Comparison of ENCODE assay signal across 36 cellular contexts in genomic region chr9:135580664-135581380, GRCh38. TPM values are rescaled to one million over a fixed set of nuclear protein-coding genes. Genes with fewer than 3 reads are reported as not detected.
"Had no signal": no experiment of that assay in that cellular context is flagged by ENCODE, and none has a peak within 500 bp of the region (broad histone marks: within the 10 kb centered on the region; RNA-seq: fewer than 3 reads in every experiment).

No MANE protein-coding gene starts in this region.

- H3K27ac Mint-ChIP-seq: activated B cell treated with CpG ODN at 0.5 μM for 24 hours; activated CD4-positive, alpha-beta memory T cell treated with anti-CD3 and anti-CD28 coated beads for 36 hours; activated naive CD8-positive, alpha-beta T cell treated with anti-CD3 and anti-CD28 coated beads for 36 hours; activated T-cell treated with anti-CD3 and anti-CD28 coated beads, Interleukin-2, amount 50 U/mL, for 72 hours; activated T-helper 17 cell treated with anti-CD3 and anti-CD28 coated beads, Interleukin-2, amount 50 U/mL, for 72 hours; T-helper 1 cell treated with Interleukin-12 subunit alpha and Interleukin-12 subunit beta and Interleukin-4 antibody, amounts not matched to agents 30 μg/mL and 1 μg/mL, for 36 hours; T-helper 2 cell treated with Interferon-gamma antibody and Interleukin-4, amounts not matched to agents 5 μg/mL and 100 μg/mL, for 36 hours had no signal

- ATAC-seq: activated T-cell treated with anti-CD3 and anti-CD28 coated beads, Interleukin-2, amount 50 U/mL, for 72 hours; activated T-helper 17 cell treated with anti-CD3 and anti-CD28 coated beads, Interleukin-2, amount 50 U/mL, for 72 hours; K562; Panc1 had no signal

- H3K9me3 Mint-ChIP-seq: activated B cell treated with CpG ODN at 0.5 μM for 24 hours; activated CD4-positive, alpha-beta memory T cell treated with anti-CD3 and anti-CD28 coated beads for 36 hours; activated naive CD8-positive, alpha-beta T cell treated with anti-CD3 and anti-CD28 coated beads for 36 hours; activated T-cell treated with anti-CD3 and anti-CD28 coated beads, Interleukin-2, amount 50 U/mL, for 72 hours; activated T-helper 17 cell treated with anti-CD3 and anti-CD28 coated beads, Interleukin-2, amount 50 U/mL, for 72 hours; T-helper 1 cell treated with Interleukin-12 subunit alpha and Interleukin-12 subunit beta and Interleukin-4 antibody, amounts not matched to agents 30 μg/mL and 1 μg/mL, for 36 hours; T-helper 2 cell treated with Interferon-gamma antibody and Interleukin-4, amounts not matched to agents 5 μg/mL and 100 μg/mL, for 36 hours had no signal

- DNase-seq: activated B cell treated with CpG ODN at 0.5 μM for 24 hours; activated CD4-positive, alpha-beta memory T cell treated with anti-CD3 and anti-CD28 coated beads for 36 hours; activated CD4-positive, alpha-beta T cell treated with anti-CD3 and anti-CD28 coated beads for 4 hours; activated CD4-positive, alpha-beta T cell treated with anti-CD3 and anti-CD28 coated beads, Interleukin-2, amount 50 U/mL, for 1 hour; activated CD4-positive, CD25-positive, alpha-beta regulatory T cell treated with anti-CD3 and anti-CD28 coated beads, Interleukin-2, amount 50 U/mL, for 72 hours; activated effector memory CD4-positive, alpha-beta T cell treated with anti-CD3 and anti-CD28 coated beads, Interleukin-2, amount 50 U/mL, for 16 hours; activated naive CD4-positive, alpha-beta T cell; activated naive CD4-positive, alpha-beta T cell treated with anti-CD3 and anti-CD28 coated beads, Interleukin-2, amount 50 U/mL, for 16 hours; activated naive CD8-positive, alpha-beta T cell treated with anti-CD3 and anti-CD28 coated beads for 36 hours; activated T-cell treated with anti-CD3 and anti-CD28 coated beads, Interleukin-2, amount 50 U/mL, for 1 hour; activated T-cell treated with anti-CD3 and anti-CD28 coated beads, Interleukin-2, amount 50 U/mL, for 72 hours; amniotic stem cell; brain microvascular endothelial cell; IMR-90; NCI-H1105; NCI-H1417 treated with DMSO at 0.1 percent for 48 hours; NCI-H1694; NCI-H1930; NCI-H2081 treated with DMSO at 0.1 percent for 48 hours; NCI-H226; NCI-H446 treated with DMSO at 0.1 percent for 48 hours; NCI-H524; NCI-H69; NCI-H82; SHP77 treated with DMSO at 0.1 percent for 48 hours; SK-N-SH had no signal

- H3K4me3 Mint-ChIP-seq: activated B cell treated with CpG ODN at 0.5 μM for 24 hours; activated CD4-positive, alpha-beta memory T cell treated with anti-CD3 and anti-CD28 coated beads for 36 hours; activated naive CD8-positive, alpha-beta T cell treated with anti-CD3 and anti-CD28 coated beads for 36 hours; activated T-cell treated with anti-CD3 and anti-CD28 coated beads, Interleukin-2, amount 50 U/mL, for 72 hours; activated T-helper 17 cell treated with anti-CD3 and anti-CD28 coated beads, Interleukin-2, amount 50 U/mL, for 72 hours; T-helper 1 cell treated with Interleukin-12 subunit alpha and Interleukin-12 subunit beta and Interleukin-4 antibody, amounts not matched to agents 30 μg/mL and 1 μg/mL, for 36 hours; T-helper 2 cell treated with Interferon-gamma antibody and Interleukin-4, amounts not matched to agents 5 μg/mL and 100 μg/mL, for 36 hours had no signal

- H3K4me3 ChIP-seq: K562, SJSA1 had no signal

- H3K4me1 ChIP-seq: SJSA1 had no signal

- H3K36me3 Mint-ChIP-seq: activated CD4-positive, alpha-beta memory T cell treated with anti-CD3 and anti-CD28 coated beads for 36 hours; activated naive CD8-positive, alpha-beta T cell treated with anti-CD3 and anti-CD28 coated beads for 36 hours had no signal

- H3K36me3 ChIP-seq: brain microvascular endothelial cell, SJSA1 had no signal

- H3K27ac ChIP-seq: brain microvascular endothelial cell, SJSA1, VCaP had no signal

- H3K27me3 Mint-ChIP-seq: activated CD4-positive, alpha-beta memory T cell treated with anti-CD3 and anti-CD28 coated beads for 36 hours had no signal

- H3K27me3 ChIP-seq: brain microvascular endothelial cell had no signal

- H3K4me1 Mint-ChIP-seq: activated B cell treated with CpG ODN at 0.5 μM for 24 hours; activated naive CD8-positive, alpha-beta T cell treated with anti-CD3 and anti-CD28 coated beads for 36 hours; activated T-helper 17 cell treated with anti-CD3 and anti-CD28 coated beads, Interleukin-2, amount 50 U/mL, for 72 hours had no signal

- H3K9me3 ChIP-seq: SJSA1, SK-N-SH had no signal

RNA-seq across cellular contexts. Expression of gene PAEP, which starts 19.3 kb away (rescaled TPM):
- total RNA-seq: activated B cell treated with CpG ODN at 0.5 μM for 24 hours; activated CD4-positive, alpha-beta memory T cell treated with anti-CD3 and anti-CD28 coated beads for 36 hours; activated naive CD8-positive, alpha-beta T cell treated with anti-CD3 and anti-CD28 coated beads for 36 hours; activated T-cell treated with anti-CD3 and anti-CD28 coated beads, Interleukin-2, amount 50 U/mL, for 72 hours; activated T-helper 17 cell treated with anti-CD3 and anti-CD28 coated beads, Interleukin-2, amount 50 U/mL, for 72 hours; aorta; IMR-90; M059J; RPMI7951; SJSA1 had no signal

RNA-seq across cellular contexts. Expression of gene OBP2A, which starts 34.9 kb away (rescaled TPM):
- total RNA-seq: activated B cell treated with CpG ODN at 0.5 μM for 24 hours; activated CD4-positive, alpha-beta memory T cell treated with anti-CD3 and anti-CD28 coated beads for 36 hours; activated naive CD8-positive, alpha-beta T cell treated with anti-CD3 and anti-CD28 coated beads for 36 hours; activated T-cell treated with anti-CD3 and anti-CD28 coated beads, Interleukin-2, amount 50 U/mL, for 72 hours; activated T-helper 17 cell treated with anti-CD3 and anti-CD28 coated beads, Interleukin-2, amount 50 U/mL, for 72 hours; aorta; IMR-90; K562; M059J; RPMI7951; SJSA1 had no signal

RNA-seq across cellular contexts. Expression of gene GLT6D1, which starts 58.5 kb away (rescaled TPM):
- total RNA-seq: activated B cell treated with CpG ODN at 0.5 μM for 24 hours; activated CD4-positive, alpha-beta memory T cell treated with anti-CD3 and anti-CD28 coated beads for 36 hours; activated naive CD8-positive, alpha-beta T cell treated with anti-CD3 and anti-CD28 coated beads for 36 hours; activated T-cell treated with anti-CD3 and anti-CD28 coated beads, Interleukin-2, amount 50 U/mL, for 72 hours; activated T-helper 17 cell treated with anti-CD3 and anti-CD28 coated beads, Interleukin-2, amount 50 U/mL, for 72 hours; aorta; IMR-90; K562; M059J; RPMI7951; SJSA1 had no signal

RNA-seq across cellular contexts. Expression of gene LCN1, which starts 59.6 kb away (rescaled TPM):
- total RNA-seq: activated B cell treated with CpG ODN at 0.5 μM for 24 hours; activated CD4-positive, alpha-beta memory T cell treated with anti-CD3 and anti-CD28 coated beads for 36 hours; activated naive CD8-positive, alpha-beta T cell treated with anti-CD3 and anti-CD28 coated beads for 36 hours; activated T-cell treated with anti-CD3 and anti-CD28 coated beads, Interleukin-2, amount 50 U/mL, for 72 hours; activated T-helper 17 cell treated with anti-CD3 and anti-CD28 coated beads, Interleukin-2, amount 50 U/mL, for 72 hours; IMR-90; K562; M059J; RPMI7951; SJSA1 had no signal
